In the genomic region with DNA sequence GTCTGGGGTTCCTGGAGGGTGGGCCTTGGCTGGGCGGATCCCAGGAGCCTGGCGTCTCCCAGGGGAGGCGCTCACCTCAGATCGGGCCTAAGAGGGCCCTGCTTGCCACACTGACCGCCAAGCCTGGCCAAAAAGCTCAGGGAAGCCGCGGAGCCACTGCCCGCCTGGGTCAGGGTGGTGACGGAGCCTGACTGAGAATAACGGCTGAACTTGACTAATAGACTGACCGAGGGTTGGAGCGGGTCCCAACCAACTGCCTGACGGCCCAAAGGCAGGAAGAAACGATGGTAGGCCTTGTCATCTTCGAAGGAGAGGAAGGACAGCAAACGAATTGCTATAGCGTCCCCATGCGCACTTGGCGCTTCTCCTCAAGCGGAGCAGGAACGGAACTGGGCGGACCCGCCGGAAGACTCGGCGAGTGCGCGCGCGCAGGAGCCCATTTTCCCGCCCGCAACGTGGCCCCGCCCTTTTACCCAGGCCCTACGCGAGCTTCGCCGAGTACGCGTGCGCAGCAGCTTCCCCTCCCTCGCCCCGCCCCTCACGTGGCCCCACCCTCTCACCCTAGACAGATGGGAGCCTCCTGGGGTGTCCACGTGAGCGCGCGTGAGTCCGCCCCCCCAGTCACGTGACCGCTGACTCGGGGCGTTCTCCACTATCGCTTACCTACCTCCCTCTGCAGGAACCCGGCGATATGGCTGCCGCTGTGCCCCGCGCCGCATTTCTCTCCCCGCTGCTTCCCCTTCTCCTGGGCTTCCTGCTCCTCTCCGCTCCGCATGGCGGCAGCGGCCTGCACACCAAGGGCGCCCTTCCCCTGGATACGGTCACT, we compare ENCODE assay signal across 8 cellular contexts. TPM values are rescaled to one million over a fixed set of nuclear protein-coding genes. Genes with fewer than 3 reads are reported as not detected.
DNase-seq lines count a peak whose midpoint lies in the region; ATAC-seq and TF ChIP-seq lines count a peak whose summit lies in the region.

TSS of gene ERP29 (plus strand) at position 652 of the 826 bp plus-strand sequence. CDS start at position 692, 40 bp downstream.
TSS of gene TMEM116 (minus strand) at position 391 of the 826 bp plus-strand sequence. CDS start 7,895 bp downstream, outside the sequence.

- in situ Hi-C loops in mammary epithelial cell (cut with MboI; ENCODE audit: low sequenced_read_pairs in 2 of 2) = loop anchor here in 1 of 2 donors (10.0 kb wide), 1 partner anchor 68 kb away; no protein-coding TSS in a partner anchor

- peak within 1 kb of the TSS; percentile 93 for H3K9ac ChIP-seq in mammary epithelial cell (ENCODE audit: insufficient read depth, low read length)

- peaks cover 41% of the 10 kb centered on the region for H3K36me3 ChIP-seq in WERI-Rb-1
- peaks cover 6% of the 10 kb centered on the region for H3K36me3 ChIP-seq in mammary epithelial cell (ENCODE audit: insufficient read depth, low read length)

- H3K4me1 ChIP-seq in mammary epithelial cell (ENCODE audit: insufficient read depth, low read length) = peaks cover 9% of the 10 kb centered on the region

- WGBS in mammary epithelial cell (ENCODE audit: low coverage, missing lambda C conversion rate) = 0% methylated on average over 9 of the region's 67 CpGs

- CTCF ChIA-PET in AG04450 (lab: Charles Lee) = interaction anchor here (0.6 to 2.9 kb wide), 8 partner anchors 11 to 72 kb away, joined by 3 to 20 read pairs (median 4); no protein-coding TSS in a partner anchor
- CTCF ChIA-PET in mammary epithelial cell (lab: Charles Lee; ENCODE audit: low non-redundant PET) = no interaction called here

- intact Hi-C loops in mammary epithelial cell (cut with micrococcal nuclease) = loop anchor here (1.0 to 2.0 kb wide), 3 partner anchors 24 to 170 kb away; partner anchors contain the start of gene MAPKAPK5

- DNase-seq in AG04450 (ENCODE audit: low read depth, low spot score) = peak; percentile 98
- peak; percentile 98 for DNase-seq in NCI-H2196 treated with DMSO at 0.1 percent for 48 hours (lab: John Stamatoyannopoulos, UW; ENCODE audit: unreplicated experiment)
- DNase-seq in WERI-Rb-1 = peak; percentile 99
- peak; percentile 98 for DNase-seq in mammary epithelial cell
- DNase-seq in iPS-NIHi7 (ENCODE audit: extremely low spot score) = peak; percentile 99
- DNase-seq in smooth muscle cell of the brain vasculature (ENCODE audit: low read depth, low spot score) = peak; percentile 96

- H3K9me3 ChIP-seq in AG04450 (ENCODE audit: control insufficient read depth, insufficient read depth, low read length) (peaks cover 8% of the 10 kb centered on the region; the same call in 1 of the 2 replicates), WERI-Rb-1 (ENCODE audit: severe bottlenecking) (no peaks in the 10 kb centered on the region), mammary epithelial cell (replicated peaks; ENCODE audit: insufficient read depth, low read length) (no peaks in the 10 kb centered on the region)

- peak; percentile 60 for TF ChIP-seq CTCF in AG04450 (IDR thresholded peaks at IDR 0.05; ENCODE audit: low read depth, low read length)
- TF ChIP-seq CTCF in WERI-Rb-1 (IDR thresholded peaks at IDR 0.05; ENCODE audit: low read depth, low read length) = peak; percentile 59
- peak; percentile 36 to 61 for TF ChIP-seq CTCF in mammary epithelial cell (conservative IDR thresholded peaks at IDR 0.05 in 1 of 2, IDR thresholded peaks at IDR 0.05 in 1 of 2; ENCODE audit: extremely low read depth in 1 of 2, insufficient read depth in 1 of 2, low read depth in 1 of 2, low read length in 2 of 2)

- no peaks in the 10 kb centered on the region for H4K20me1 ChIP-seq in mammary epithelial cell (ENCODE audit: insufficient read depth, low read length)

- ATAC-seq in GM18870 (IDR thresholded peaks at IDR 0.05; ENCODE audit: unreplicated experiment) (peak; percentile 58), HG03135 (IDR thresholded peaks at IDR 0.05; ENCODE audit: unreplicated experiment) (peak; percentile 71)

- dilution Hi-C loops in mammary epithelial cell (cut with HindIII; ENCODE audit: low sequenced_read_pairs) = loop anchor here (5.0 kb wide), 1 partner anchor 84 kb away; no protein-coding TSS in a partner anchor

- TSS peak; percentile 79 for BruUV-seq in mammary epithelial cell (replicated peaks; lab: Mats Ljungman, UMichigan)

- peak within 1 kb of the TSS; percentile 91 for H3K27ac ChIP-seq in AG04450 (ENCODE audit: low read depth, low read length)
- H3K27ac ChIP-seq in WERI-Rb-1 = peak within 1 kb of the TSS; percentile 97
- peak within 1 kb of the TSS; percentile 82 for H3K27ac ChIP-seq in mammary epithelial cell (ENCODE audit: insufficient read depth, low read depth, low read length)

- H2AFZ ChIP-seq in mammary epithelial cell (ENCODE audit: low read depth, low read length) = peak within 1 kb of the TSS; percentile 95

- peak within 1 kb of the TSS; percentile 96 for H3K4me3 ChIP-seq in AG04450 (ENCODE audit: low read depth, low read length)
- H3K4me3 ChIP-seq in WERI-Rb-1 (ENCODE audit: low read depth, low read length) = peak within 1 kb of the TSS; percentile 74
- peak within 1 kb of the TSS; percentile 80 to 94 (median 93) for H3K4me3 ChIP-seq in mammary epithelial cell (replicated peaks in 1 of 3; ENCODE audit: insufficient read depth in 1 of 3, low read depth in 2 of 3, low read length in 3 of 3)

- peak within 1 kb of the TSS; percentile 96 for H3K4me2 ChIP-seq in mammary epithelial cell (ENCODE audit: insufficient read depth, low read depth, low read length)

- POLR2A ChIA-PET in AG04450 (lab: Yijun Ruan, JAX) = interaction anchor here (0.8 to 1.6 kb wide), 6 partner anchors 9 to 645 kb away, joined by 3 to 8 read pairs (median 5); no protein-coding TSS in a partner anchor

- peaks cover 64% of the 10 kb centered on the region for H3K79me2 ChIP-seq in mammary epithelial cell (ENCODE audit: insufficient read depth, low read length)

- H3K27me3 ChIP-seq in AG04450 (ENCODE audit: control insufficient read depth, insufficient read depth, low read length) (no peaks in the 10 kb centered on the region), WERI-Rb-1 (ENCODE audit: insufficient read depth, low read depth, severe bottlenecking) (no peaks in the 10 kb centered on the region), mammary epithelial cell (ENCODE audit: insufficient read depth, low read length) (no peaks in the 10 kb centered on the region)

RNA-seq across cellular contexts. Expression of gene ERP29, which starts in this region (rescaled TPM):
- 112 and 125 TPM in 2 replicates for polyA plus RNA-seq in AG04450 (2011; rRNA removed)
- 25.9 and 28.7 TPM in 2 replicates for polyA minus RNA-seq in AG04450 (2011; rRNA and poly(A)+ RNA removed)
- 10 to 100 TPM; 29.8 to 95.2 TPM for total RNA-seq in mammary epithelial cell
- 90.3 TPM for polyA plus RNA-seq in mammary epithelial cell
- 63.1 TPM for polyA minus RNA-seq in mammary epithelial cell

RNA-seq across cellular contexts. Expression of gene TMEM116, which starts in this region (rescaled TPM):
- polyA plus RNA-seq in AG04450 (2011; rRNA removed) = 9.4 and 11.1 TPM in 2 replicates
- polyA minus RNA-seq in AG04450 (2011; rRNA and poly(A)+ RNA removed) = 8.1 and 8.2 TPM in 2 replicates
- 1 to 10 TPM; 6.3 to 7.9 TPM for total RNA-seq in mammary epithelial cell
- 13.4 TPM for polyA plus RNA-seq in mammary epithelial cell
- polyA minus RNA-seq in mammary epithelial cell = 7.5 TPM

Comparison
In these comparisons a context has a peak if more than half of its experiments do, and no peak if none do; other contexts are left out.
1. Peak in every context shown above with its lines: DNase-seq, ATAC-seq, H3K4me3 ChIP-seq and H3K27ac ChIP-seq.